Comparison of ENCODE assay signal across 29 cellular contexts in genomic region chr6:146277142-146277541, GRCh38.
"Had no signal": no experiment of that assay in that cellular context is flagged by ENCODE, and none has a peak within 500 bp of the region (broad histone marks: within the 10 kb centered on the region; RNA-seq: fewer than 3 reads in every experiment).

No MANE protein-coding gene starts in this region.

- H3K27me3 Mint-ChIP-seq: naive B cell; stimulated activated naive CD8-positive, alpha-beta T cell treated with anti-CD3 and anti-CD28 coated beads, Interleukin-15, Interleukin-2, amounts not matched to agents 100 ng/mL and 50 ng/mL, for 24 hours had no signal

- DNase-seq: head of caudate nucleus; hippocampal formation; left colon; left lung; lower lobe of right lung; mammary epithelial cell; mesenchymal stem cell; naive B cell; natural killer cell; nephron progenitor cell; nucleus accumbens; pancreas; posterior cingulate gyrus; retina; right cardiac atrium; sigmoid colon; small intestine; spleen; stimulated activated CD4-positive, alpha-beta T cell treated with anti-CD3 and anti-CD28 coated beads, Interleukin-4, amount 100 ng/mL, for 24 hours; stimulated activated naive CD4-positive, alpha-beta T cell; substantia nigra; transverse colon; upper lobe of right lung had no signal

- H3K36me3 ChIP-seq: left lung, lower lobe of right lung, pancreas, prostate gland, sigmoid colon, spleen, transverse colon, upper lobe of right lung had no signal

- ATAC-seq: left colon; left lung; lower lobe of right lung; natural killer cell; pancreas; right cardiac atrium; stimulated activated effector memory CD8-positive, alpha-beta T cell treated with anti-CD3 and anti-CD28 coated beads, Interleukin-12 subunit alpha, Interleukin-12 subunit beta, amount 100 ng/mL, for 72 hours; upper lobe of right lung had no signal

- H3K27ac Mint-ChIP-seq: mesothelial cell of epicardium; naive B cell; natural killer cell; nephron progenitor cell; stimulated activated effector memory CD8-positive, alpha-beta T cell treated with anti-CD3 and anti-CD28 coated beads, Interleukin-12 subunit alpha, Interleukin-12 subunit beta, amount 100 ng/mL, for 72 hours; stimulated activated naive CD8-positive, alpha-beta T cell treated with anti-CD3 and anti-CD28 coated beads, Interleukin-15, Interleukin-2, amounts not matched to agents 100 ng/mL and 50 ng/mL, for 24 hours had no signal

- FAIRE-seq: keratinocyte, pancreas, small intestine, urothelium cell line had no signal

- H3K4me1 ChIP-seq: left lung, lower lobe of right lung, pancreas, prostate gland, sigmoid colon, spleen, transverse colon, upper lobe of right lung had no signal

- H3K4me3 ChIP-seq: left lung, lower lobe of right lung, pancreas, prostate gland, sigmoid colon, spleen, transverse colon, upper lobe of right lung had no signal

- H3K27me3 ChIP-seq: left lung, pancreas, sigmoid colon, spleen, transverse colon, upper lobe of right lung had no signal

- H3K9me3 ChIP-seq: left lung, lower lobe of right lung, pancreas, prostate gland, sigmoid colon, spleen, transverse colon, upper lobe of right lung had no signal

- H3K4me1 Mint-ChIP-seq: naive B cell; natural killer cell; nephron progenitor cell; stimulated activated effector memory CD8-positive, alpha-beta T cell treated with anti-CD3 and anti-CD28 coated beads, Interleukin-12 subunit alpha, Interleukin-12 subunit beta, amount 100 ng/mL, for 72 hours had no signal

- H3K27ac ChIP-seq: left lung, lower lobe of right lung, pancreas, prostate gland, sigmoid colon, spleen, transverse colon, upper lobe of right lung had no signal

- H3K9me3 Mint-ChIP-seq: mesothelial cell of epicardium; nephron progenitor cell; stimulated activated naive CD8-positive, alpha-beta T cell treated with anti-CD3 and anti-CD28 coated beads, Interleukin-15, Interleukin-2, amounts not matched to agents 100 ng/mL and 50 ng/mL, for 24 hours had no signal

- H3K4me3 Mint-ChIP-seq: mesothelial cell of epicardium; naive B cell; natural killer cell; nephron progenitor cell; stimulated activated effector memory CD8-positive, alpha-beta T cell treated with anti-CD3 and anti-CD28 coated beads, Interleukin-12 subunit alpha, Interleukin-12 subunit beta, amount 100 ng/mL, for 72 hours; stimulated activated naive CD8-positive, alpha-beta T cell treated with anti-CD3 and anti-CD28 coated beads, Interleukin-15, Interleukin-2, amounts not matched to agents 100 ng/mL and 50 ng/mL, for 24 hours had no signal
